Comparison of ENCODE assay signal across 12 cellular contexts in genomic region chr20:49987015-49987867, GRCh38. TPM values are rescaled to one million over a fixed set of nuclear protein-coding genes. Genes with fewer than 3 reads are reported as not detected.
DNase-seq lines count a peak whose midpoint lies in the region; ATAC-seq, FAIRE-seq and TF ChIP-seq lines count a peak whose summit lies in the region.
"Had no signal": no experiment of that assay in that cellular context is flagged by ENCODE, and none has a peak within 500 bp of the region (broad histone marks: within the 10 kb centered on the region; RNA-seq: fewer than 3 reads in every experiment).

No MANE protein-coding gene starts in this region.

- H3K36me3 ChIP-seq in PC-3 (ENCODE audit: low read depth, low read length) (no peaks in the 10 kb centered on the region), endothelial cell of umbilical vein (ENCODE audit: control insufficient read depth in 2 of 2, extremely low read depth in 1 of 2, insufficient read depth in 2 of 2, low read length in 2 of 2) (peaks cover 8 to 12% of the 10 kb centered on the region in 2 experiments), trophoblast cell (ENCODE audit: control insufficient read depth in 1 of 2, insufficient read depth in 2 of 2, low read length in 2 of 2) (peaks cover 45 to 47% of the 10 kb centered on the region in 2 experiments)
- H3K36me3 ChIP-seq: neutrophil had no signal

- H3K4me1 ChIP-seq in PC-3 (ENCODE audit: insufficient read depth, low read length), result peaks cover 13% of the 10 kb centered on the region
- H3K4me1 ChIP-seq in endothelial cell of umbilical vein (ENCODE audit: control insufficient read depth, extremely low read depth, insufficient read depth, low read length), result peaks cover 70% of the 10 kb centered on the region
- H3K4me1 ChIP-seq in trophoblast cell (ENCODE audit: control insufficient read depth in 1 of 2, insufficient read depth in 2 of 2, low read length in 2 of 2), result peaks cover 53 to 60% of the 10 kb centered on the region in 2 experiments

- POLR2A ChIA-PET in PC-3 (lab: Charles Lee; ENCODE audit: unreplicated experiment), result no interaction called here
- POLR2A ChIA-PET in endothelial cell of umbilical vein (lab: Charles Lee), result interaction anchor here (0.6 kb wide), 1 partner anchor 152 kb away, joined by 3 read pairs; no protein-coding TSS in a partner anchor
- POLR2A ChIA-PET in CD4-positive, alpha-beta T cell (lab: Charles Lee), result no interaction called here

- no peak overlapping the region for H3K4ac ChIP-seq in trophoblast cell (ENCODE audit: low read depth, low read length)

- H2BK5ac ChIP-seq in trophoblast cell (ENCODE audit: low read depth, low read length, poor library complexity), result peak overlapping the region; percentile 5

- ATAC-seq in PC-3, result no peak
- ATAC-seq in activated CD4-positive, CD25-positive, alpha-beta regulatory T cell treated with anti-CD3 and anti-CD28 coated beads, Interleukin-2, amount 50 U/mL, for 24 hours, result no peak
- ATAC-seq in CD4-positive, alpha-beta T cell (ENCODE audit: poor library complexity), result no peak

- CTCF ChIA-PET in PC-3 (lab: Charles Lee), result no interaction called here
- CTCF ChIA-PET in endothelial cell of umbilical vein (lab: Charles Lee), result interaction anchor here (1.4 to 23.6 kb wide), 4 partner anchors 8 to 98 kb away, joined by 3 to 1187 read pairs (median 21); no protein-coding TSS in a partner anchor
- CTCF ChIA-PET in CD4-positive, alpha-beta T cell (lab: Charles Lee), result no interaction called here

- H3K14ac ChIP-seq in trophoblast cell (ENCODE audit: low read length), result peak overlapping the region; percentile 10

- H3K23ac ChIP-seq in trophoblast cell (ENCODE audit: low read length), result no peak overlapping the region

- no peaks in the 10 kb centered on the region for H3F3A ChIP-seq in PC-3 (ENCODE audit: low read length, unreplicated experiment)

- H4K20me1 ChIP-seq in PC-3 (ENCODE audit: low read length), result no peaks in the 10 kb centered on the region
- no peaks in the 10 kb centered on the region for H4K20me1 ChIP-seq in endothelial cell of umbilical vein (replicated peaks; ENCODE audit: control insufficient read depth, extremely low read depth, insufficient read depth, low read length)

- H2BK12ac ChIP-seq in trophoblast cell (ENCODE audit: low read length), result peak overlapping the region; percentile 15

- no CpG with 5 or more reads among the region's 15 CpGs for WGBS in trophoblast cell (ENCODE audit: extremely low coverage, insufficient coverage, insufficient read length)

- DNase-seq in EH (ENCODE audit: low read depth) (peak; percentile 33), PC-3 (peak; percentile 53), endothelial cell of umbilical vein (ENCODE audit: low read depth, low spot score) (no peak), trophoblast cell (peak; percentile 18 to 42), DMS153 treated with DMSO at 0.1 percent for 48 hours (lab: John Stamatoyannopoulos, UW; ENCODE audit: unreplicated experiment) (no peak), NCI-H1436 (lab: John Stamatoyannopoulos, UW) (no peak)
- no peak for DNase-seq in CD4-positive, alpha-beta T cell
- DNase-seq: anterior cingulate cortex had no signal

- H2BK120ac ChIP-seq in trophoblast cell (ENCODE audit: insufficient read depth, low read length, poor library complexity), result peak overlapping the region; percentile 18

- H3K27ac Mint-ChIP-seq in CD4-positive, alpha-beta T cell, result no peak overlapping the region

- H4K91ac ChIP-seq in trophoblast cell (ENCODE audit: low read depth, low read length), result peak overlapping the region; percentile 71

- H3K79me2 ChIP-seq in PC-3 (ENCODE audit: low read length), result no peaks in the 10 kb centered on the region; the same call in 1 of the 2 replicates
- H3K79me2 ChIP-seq in endothelial cell of umbilical vein (ENCODE audit: control insufficient read depth, insufficient read depth, low read length), result peaks cover 56% of the 10 kb centered on the region
- H3K79me2 ChIP-seq in trophoblast cell (ENCODE audit: control insufficient read depth, insufficient read depth, low read length, poor library complexity), result peaks cover 37% of the 10 kb centered on the region

- no peak for TF ChIP-seq CTCF in PC-3 (conservative IDR thresholded peaks at IDR 0.05; ENCODE audit: low read depth, low read length)
- no peak for TF ChIP-seq CTCF in endothelial cell of umbilical vein (IDR thresholded peaks at IDR 0.05; ENCODE audit: extremely low read depth in 1 of 2, insufficient read depth in 1 of 2, low read depth in 1 of 2, low read length in 2 of 2)
- TF ChIP-seq CTCF in CD4-positive, alpha-beta T cell (IDR thresholded peaks at IDR 0.05), result no peak

- H3K27ac ChIP-seq in PC-3 (ENCODE audit: low read length) (no peak overlapping the region), endothelial cell of umbilical vein (ENCODE audit: insufficient read depth, low read depth, low read length) (peak overlapping the region; percentile 28), trophoblast cell (ENCODE audit: low read depth, low read length) (peak overlapping the region; percentile 66)
- no peak overlapping the region for H3K27ac ChIP-seq in CD4-positive, alpha-beta T cell (ENCODE audit: low read depth, low read length)
- H3K27ac ChIP-seq: neutrophil had no signal

- no peak overlapping the region for H3K9ac ChIP-seq in PC-3 (ENCODE audit: low read length)
- H3K9ac ChIP-seq in endothelial cell of umbilical vein (replicated peaks; ENCODE audit: extremely low read depth, insufficient read depth, low read length), result no peak overlapping the region
- no peak overlapping the region for H3K9ac ChIP-seq in trophoblast cell (ENCODE audit: low read length)

- intact Hi-C loops in PC-3 (cut with micrococcal nuclease) (no loop called here), endothelial cell of umbilical vein (cut with micrococcal nuclease) (loop anchor here (10.0 kb wide), 1 partner anchor 478 kb away; no protein-coding TSS in a partner anchor)
- intact Hi-C loops in CD4-positive, alpha-beta T cell (cut with DNase I, micrococcal nuclease), result no loop called here

- no peak overlapping the region for H4K12ac ChIP-seq in trophoblast cell (ENCODE audit: low read depth, low read length)

- H3K9me2 ChIP-seq in PC-3 (replicated peaks; ENCODE audit: low read length), result no peaks in the 10 kb centered on the region

- no peak for TF ChIP-seq POLR2A in endothelial cell of umbilical vein (IDR thresholded peaks at IDR 0.05; ENCODE audit: low read depth, low read length)

- H3K4me2 ChIP-seq in PC-3 (ENCODE audit: low read length) (no peak overlapping the region), endothelial cell of umbilical vein (ENCODE audit: insufficient read depth, low read length) (peak overlapping the region; percentile 77), trophoblast cell (ENCODE audit: low read length) (peak overlapping the region; percentile 29)

- H3K79me1 ChIP-seq in trophoblast cell (ENCODE audit: low read length), result peaks cover 46% of the 10 kb centered on the region

- peaks cover 9% of the 10 kb centered on the region for H3K4me1 Mint-ChIP-seq in CD4-positive, alpha-beta T cell (ENCODE audit: low read depth)

- H3K36me3 Mint-ChIP-seq in CD4-positive, alpha-beta T cell (ENCODE audit: low read depth), result no peaks in the 10 kb centered on the region

- H3K4me3 ChIP-seq in PC-3 (ENCODE audit: low read length) (no peak overlapping the region), endothelial cell of umbilical vein (replicated peaks in 1 of 3; ENCODE audit: insufficient read depth in 1 of 3, low read depth in 1 of 3, low read length in 3 of 3) (no peak overlapping the region), trophoblast cell (ENCODE audit: low read depth, low read length) (no peak overlapping the region)

- H3K9me1 ChIP-seq in endothelial cell of umbilical vein (replicated peaks; ENCODE audit: control insufficient read depth, extremely low read depth, insufficient read depth, low read length), result no peaks in the 10 kb centered on the region

- FAIRE-seq in endothelial cell of umbilical vein (lab: Jason Lieb, UNC), result peak; percentile 8
- FAIRE-seq: GM19239 had no signal

- H2AFZ ChIP-seq in PC-3 (ENCODE audit: low read length) (no peak overlapping the region), endothelial cell of umbilical vein (ENCODE audit: low read depth, low read length) (no peak overlapping the region), trophoblast cell (ENCODE audit: insufficient read depth, low read length, poor library complexity) (no peak overlapping the region)

- H3K4me3 Mint-ChIP-seq in CD4-positive, alpha-beta T cell, result no peak overlapping the region

- peak overlapping the region; percentile 62 for H4K8ac ChIP-seq in trophoblast cell (ENCODE audit: low read depth, low read length)

- H3K9me3 ChIP-seq in PC-3 (ENCODE audit: low read length), result no peaks in the 10 kb centered on the region
- no peaks in the 10 kb centered on the region for H3K9me3 ChIP-seq in endothelial cell of umbilical vein (replicated peaks; ENCODE audit: control insufficient read depth, insufficient read depth, low read length)
- no peaks in the 10 kb centered on the region for H3K9me3 ChIP-seq in trophoblast cell (ENCODE audit: insufficient read depth, low read depth, low read length)
- no peaks in the 10 kb centered on the region for H3K9me3 ChIP-seq in CD4-positive, alpha-beta T cell (ENCODE audit: control insufficient read depth, low read length)
- H3K9me3 ChIP-seq: neutrophil had no signal

- BruUV-seq in PC-3 (replicated peaks; lab: Mats Ljungman, UMichigan) (no TSS peak), endothelial cell of umbilical vein (replicated peaks; lab: Mats Ljungman, UMichigan) (no TSS peak)

- H3K27me3 Mint-ChIP-seq in CD4-positive, alpha-beta T cell, result no peaks in the 10 kb centered on the region

- peak overlapping the region; percentile 62 for H3K18ac ChIP-seq in trophoblast cell (ENCODE audit: low read length)

- H3K27me3 ChIP-seq in PC-3 (ENCODE audit: low read length) (no peaks in the 10 kb centered on the region), endothelial cell of umbilical vein (ENCODE audit: control insufficient read depth in 2 of 2, insufficient read depth in 2 of 2, low read length in 2 of 2) (no peaks in the 10 kb centered on the region), trophoblast cell (ENCODE audit: insufficient read depth, low read length) (no peaks in the 10 kb centered on the region)
- H3K27me3 ChIP-seq in CD4-positive, alpha-beta T cell (ENCODE audit: control insufficient read depth, insufficient read depth, low read length), result no peaks in the 10 kb centered on the region

- no peaks in the 10 kb centered on the region for H3K9me3 Mint-ChIP-seq in CD4-positive, alpha-beta T cell

- dilution Hi-C loops in endothelial cell of umbilical vein (cut with MboI; ENCODE audit: extremely low pct_ligation_motif_present, low sequenced_read_pairs), result no loop called here

- peak overlapping the region; percentile 10 for H2AK5ac ChIP-seq in trophoblast cell (ENCODE audit: low read length)

RNA-seq across cellular contexts. Expression of gene SNAI1, which starts 4.5 kb away (rescaled TPM):
- 5.4 and 6.2 TPM in 2 replicates for total RNA-seq in PC-3 (2014; rRNA removed)
- total RNA-seq in endothelial cell of umbilical vein, result 13.4 and 14.5 TPM in 2 replicates
- 10.8 and 11.5 TPM in 2 replicates for polyA plus RNA-seq in endothelial cell of umbilical vein
- polyA plus RNA-seq in endothelial cell of umbilical vein (2011; cell fraction: cytosol; rRNA removed), result 7.7 and 9.9 TPM in 2 replicates
- 12.2 and 20.4 TPM in 2 replicates for polyA plus RNA-seq in endothelial cell of umbilical vein (2011; cell fraction: nucleus; rRNA removed)
- polyA plus RNA-seq in endothelial cell of umbilical vein (2012), result 18.2 and 24.7 TPM in 2 replicates
- 3.4 and 6.5 TPM in 2 replicates for polyA minus RNA-seq in endothelial cell of umbilical vein
- polyA minus RNA-seq in endothelial cell of umbilical vein (2011; cell fraction: cytosol; rRNA and poly(A)+ RNA removed), result 7.0 TPM
- 8.3 and 18.7 TPM in 2 replicates for polyA minus RNA-seq in endothelial cell of umbilical vein (2011; cell fraction: nucleus; rRNA and poly(A)+ RNA removed)
- 74.2 and 76.9 TPM in 2 replicates for polyA plus RNA-seq in trophoblast cell (2013)
- 1 to 10 TPM; 1.7 to 2.5 TPM for total RNA-seq in CD4-positive, alpha-beta T cell
- total RNA-seq: kidney epithelial cell had no signal

RNA-seq across cellular contexts. Expression of gene RNF114, which starts 51.0 kb away (rescaled TPM):
- 106 and 133 TPM in 2 replicates for total RNA-seq in PC-3 (2014; rRNA removed)
- total RNA-seq in endothelial cell of umbilical vein, result 41.6 and 45.8 TPM in 2 replicates
- 54.6 and 81.7 TPM in 2 replicates for polyA plus RNA-seq in endothelial cell of umbilical vein
- 64.5 and 65.3 TPM in 2 replicates for polyA plus RNA-seq in endothelial cell of umbilical vein (2011; cell fraction: cytosol; rRNA removed)
- 40.6 and 46.7 TPM in 2 replicates for polyA plus RNA-seq in endothelial cell of umbilical vein (2011; cell fraction: nucleus; rRNA removed)
- 40.9 and 47.7 TPM in 2 replicates for polyA plus RNA-seq in endothelial cell of umbilical vein (2012)
- polyA minus RNA-seq in endothelial cell of umbilical vein, result 31.3 and 52.3 TPM in 2 replicates
- polyA minus RNA-seq in endothelial cell of umbilical vein (2011; cell fraction: cytosol; rRNA and poly(A)+ RNA removed), result 47.8 TPM
- polyA minus RNA-seq in endothelial cell of umbilical vein (2011; cell fraction: nucleus; rRNA and poly(A)+ RNA removed), result 17.7 and 29.7 TPM in 2 replicates
- 56.6 and 56.7 TPM in 2 replicates for polyA plus RNA-seq in trophoblast cell (2013)
- total RNA-seq in CD4-positive, alpha-beta T cell, result 100 to 1,000 TPM; 129 to 132 TPM

Comparison
In these comparisons a context has a peak if more than half of its experiments do, and no peak if none do; other contexts are left out.
1. DNase-seq: peak in EH (single experiment), PC-3 (single experiment) and trophoblast cell (2 of 2); none in endothelial cell of umbilical vein (single experiment), DMS153 treated with DMSO at 0.1 percent for 48 hours (single experiment), NCI-H1436 (single experiment) and CD4-positive, alpha-beta T cell (0 of 10).
2. H3K27ac ChIP-seq: peak in endothelial cell of umbilical vein (single experiment) and trophoblast cell (single experiment); none in PC-3 (single experiment) and CD4-positive, alpha-beta T cell (single experiment).